16 cellular contexts compared by ENCODE assay signal in the genomic region with DNA sequence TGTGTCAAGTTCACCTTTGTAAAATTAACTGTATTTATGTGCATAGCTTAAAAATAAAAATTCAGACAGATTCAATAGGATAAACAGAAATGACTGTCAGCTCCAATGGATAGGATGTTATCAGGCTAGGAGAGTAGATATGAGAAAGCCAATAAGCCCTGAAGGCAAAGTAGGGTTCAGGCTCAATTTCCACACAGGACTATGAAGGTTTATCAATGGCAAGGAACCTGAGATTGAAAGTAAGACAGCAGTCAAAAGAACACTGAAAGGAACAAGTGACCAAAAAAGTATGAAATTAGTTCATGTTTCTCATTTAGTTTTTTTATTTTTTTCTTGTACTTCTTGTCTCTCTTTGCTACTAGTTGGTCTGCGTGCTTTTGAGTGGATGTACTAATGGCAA.
DNase-seq lines count a peak whose midpoint lies in the region; ATAC-seq and TF ChIP-seq lines count a peak whose summit lies in the region.
"Had no signal": no experiment of that assay in that cellular context is flagged by ENCODE, and none has a peak within 500 bp of the region (broad histone marks: within the 10 kb centered on the region; RNA-seq: fewer than 3 reads in every experiment).

No MANE protein-coding gene starts in this region.

- CTCF ChIA-PET in activated CD8-positive, alpha-beta T cell treated with anti-CD3 and anti-CD28 coated beads, Interleukin-2, amount 10 ng/mL, durations not matched to agents 7 days and 5 days (lab: Charles Lee) = no interaction called here
- CTCF ChIA-PET in activated CD8-positive, alpha-beta T cell treated with anti-CD3 and anti-CD28 coated beads for 36 hours (lab: Charles Lee) = interaction anchor here (1.2 to 1.8 kb wide), 3 partner anchors 12 to 129 kb away, joined by 4 to 6 read pairs (median 5); no protein-coding TSS in a partner anchor

- no peaks in the 10 kb centered on the region for H3K27me3 Mint-ChIP-seq in activated CD8-positive, alpha-beta T cell treated with anti-CD3 and anti-CD28 coated beads, Interleukin-2, amount 10 ng/mL, durations not matched to agents 7 days and 5 days (ENCODE audit: low read depth)
- H3K27me3 Mint-ChIP-seq in activated CD8-positive, alpha-beta T cell treated with anti-CD3 and anti-CD28 coated beads for 36 hours = no peaks in the 10 kb centered on the region
- H3K27me3 Mint-ChIP-seq in CD4-positive, CD25-positive, alpha-beta regulatory T cell = no peaks in the 10 kb centered on the region
- H3K27me3 Mint-ChIP-seq in endothelial cell (ENCODE audit: unreplicated experiment) = peaks cover 2% of the 10 kb centered on the region

- intact Hi-C loops in activated CD8-positive, alpha-beta T cell treated with anti-CD3 and anti-CD28 coated beads for 36 hours (cut with micrococcal nuclease) = no loop called here

- H3K27ac ChIP-seq in CD4-positive, CD25-positive, alpha-beta regulatory T cell (ENCODE audit: insufficient read depth, low read length, poor library complexity, severe bottlenecking) = no peak overlapping the region
- H3K27ac ChIP-seq: BLaER1 treated with 17β-estradiol and CSF1 and Interleukin-3, amounts not matched to agents 10 nM and 100 nM had no signal

- peaks cover 41% of the 10 kb centered on the region for H3K36me3 Mint-ChIP-seq in activated CD8-positive, alpha-beta T cell treated with anti-CD3 and anti-CD28 coated beads, Interleukin-2, amount 10 ng/mL, durations not matched to agents 7 days and 5 days (ENCODE audit: low read depth)
- H3K36me3 Mint-ChIP-seq in activated CD8-positive, alpha-beta T cell treated with anti-CD3 and anti-CD28 coated beads for 36 hours (ENCODE audit: low read depth) = peaks cover 53% of the 10 kb centered on the region
- H3K36me3 Mint-ChIP-seq in CD4-positive, CD25-positive, alpha-beta regulatory T cell = peaks cover 51% of the 10 kb centered on the region
- peaks cover 30% of the 10 kb centered on the region for H3K36me3 Mint-ChIP-seq in endothelial cell (ENCODE audit: low read depth, unreplicated experiment)

- H3K4me3 Mint-ChIP-seq in activated CD8-positive, alpha-beta T cell treated with anti-CD3 and anti-CD28 coated beads, Interleukin-2, amount 10 ng/mL, durations not matched to agents 7 days and 5 days = no peak overlapping the region
- no peak overlapping the region for H3K4me3 Mint-ChIP-seq in activated CD8-positive, alpha-beta T cell treated with anti-CD3 and anti-CD28 coated beads for 36 hours
- H3K4me3 Mint-ChIP-seq in CD4-positive, CD25-positive, alpha-beta regulatory T cell = no peak overlapping the region
- no peak overlapping the region for H3K4me3 Mint-ChIP-seq in endothelial cell (ENCODE audit: unreplicated experiment)

- H3K9me3 Mint-ChIP-seq in activated CD8-positive, alpha-beta T cell treated with anti-CD3 and anti-CD28 coated beads, Interleukin-2, amount 10 ng/mL, durations not matched to agents 7 days and 5 days (ENCODE audit: insufficient read depth) = no peaks in the 10 kb centered on the region
- no peaks in the 10 kb centered on the region for H3K9me3 Mint-ChIP-seq in activated CD8-positive, alpha-beta T cell treated with anti-CD3 and anti-CD28 coated beads for 36 hours
- H3K9me3 Mint-ChIP-seq in CD4-positive, CD25-positive, alpha-beta regulatory T cell = peaks cover 0 to 1% (median 0%) of the 10 kb centered on the region in 7 donors
- no peaks in the 10 kb centered on the region for H3K9me3 Mint-ChIP-seq in endothelial cell (ENCODE audit: unreplicated experiment)

- H3K4me1 Mint-ChIP-seq in activated CD8-positive, alpha-beta T cell treated with anti-CD3 and anti-CD28 coated beads, Interleukin-2, amount 10 ng/mL, durations not matched to agents 7 days and 5 days (ENCODE audit: low read depth) = peaks cover 8% of the 10 kb centered on the region
- H3K4me1 Mint-ChIP-seq in activated CD8-positive, alpha-beta T cell treated with anti-CD3 and anti-CD28 coated beads for 36 hours (ENCODE audit: low read depth) = peaks cover 39% of the 10 kb centered on the region
- H3K4me1 Mint-ChIP-seq in CD4-positive, CD25-positive, alpha-beta regulatory T cell = peaks cover 20 to 64% (median 55%) of the 10 kb centered on the region in 4 donors
- peaks cover 24% of the 10 kb centered on the region for H3K4me1 Mint-ChIP-seq in endothelial cell (ENCODE audit: unreplicated experiment)

- no peak for ATAC-seq in activated CD8-positive, alpha-beta T cell treated with anti-CD3 and anti-CD28 coated beads, Interleukin-2, amount 10 ng/mL, durations not matched to agents 7 days and 5 days
- no peak for ATAC-seq in activated CD8-positive, alpha-beta T cell treated with anti-CD3 and anti-CD28 coated beads for 36 hours
- ATAC-seq in CD4-positive, CD25-positive, alpha-beta regulatory T cell (ENCODE audit: low read depth in 2 of 2) = no peak
- peak; percentile 61 for ATAC-seq in GM19455 (IDR thresholded peaks at IDR 0.05; ENCODE audit: unreplicated experiment)
- ATAC-seq: K562, PC-3 had no signal

- no peaks in the 10 kb centered on the region for H3K4me1 ChIP-seq in CD4-positive, CD25-positive, alpha-beta regulatory T cell (ENCODE audit: control insufficient read depth, insufficient read depth, low read length, poor library complexity, severe bottlenecking)
- H3K4me1 ChIP-seq: BLaER1 treated with 17β-estradiol and CSF1 and Interleukin-3, amounts not matched to agents 10 nM and 100 nM had no signal

- no peak for TF ChIP-seq CTCF in activated CD8-positive, alpha-beta T cell treated with anti-CD3 and anti-CD28 coated beads for 36 hours (IDR thresholded peaks at IDR 0.05)
- no peak for TF ChIP-seq CTCF in endothelial cell (IDR thresholded peaks at IDR 0.05; ENCODE audit: unreplicated experiment)

- peak overlapping the region; percentile 4 for H3K27ac Mint-ChIP-seq in activated CD8-positive, alpha-beta T cell treated with anti-CD3 and anti-CD28 coated beads, Interleukin-2, amount 10 ng/mL, durations not matched to agents 7 days and 5 days
- H3K27ac Mint-ChIP-seq in activated CD8-positive, alpha-beta T cell treated with anti-CD3 and anti-CD28 coated beads for 36 hours = no peak overlapping the region
- peak overlapping the region; percentile 4 to 83 (median 39) for H3K27ac Mint-ChIP-seq in CD4-positive, CD25-positive, alpha-beta regulatory T cell
- H3K27ac Mint-ChIP-seq in endothelial cell (ENCODE audit: unreplicated experiment) = peak overlapping the region; percentile 49

- no peak for DNase-seq in activated CD8-positive, alpha-beta T cell treated with anti-CD3 and anti-CD28 coated beads, Interleukin-2, amount 10 ng/mL, durations not matched to agents 7 days and 5 days
- DNase-seq in activated CD8-positive, alpha-beta T cell treated with anti-CD3 and anti-CD28 coated beads for 36 hours = no peak
- no peak for DNase-seq in CD4-positive, CD25-positive, alpha-beta regulatory T cell
- DNase-seq in endothelial cell (ENCODE audit: low spot score) = no peak
- no peak for DNase-seq in NCI-H774 (lab: John Stamatoyannopoulos, UW)
- no peak for DNase-seq in NCI-H1092 (lab: John Stamatoyannopoulos, UW)
- no peak for DNase-seq in NCI-H446 (lab: John Stamatoyannopoulos, UW)
- DNase-seq: GF-D8, NCI-H1417, NCI-H2029, NCI-H2171, NCI-H82, PC-3 had no signal

- no peak overlapping the region for H3K4me3 ChIP-seq in CD4-positive, CD25-positive, alpha-beta regulatory T cell (ENCODE audit: low read depth, low read length)
- H3K4me3 ChIP-seq: BLaER1 treated with 17β-estradiol and CSF1 and Interleukin-3, amounts not matched to agents 10 nM and 100 nM; K562 had no signal

- H3K36me3 ChIP-seq in CD4-positive, CD25-positive, alpha-beta regulatory T cell (ENCODE audit: control insufficient read depth, insufficient read depth, low read length) = peaks cover 28% of the 10 kb centered on the region

- no peaks in the 10 kb centered on the region for H3K27me3 ChIP-seq in CD4-positive, CD25-positive, alpha-beta regulatory T cell (ENCODE audit: control insufficient read depth, insufficient read depth, low read length)
- H3K27me3 ChIP-seq: BLaER1 treated with 17β-estradiol and CSF1 and Interleukin-3, amounts not matched to agents 10 nM and 100 nM had no signal

- POLR2A ChIA-PET in activated CD8-positive, alpha-beta T cell treated with anti-CD3 and anti-CD28 coated beads, Interleukin-2, amount 10 ng/mL, durations not matched to agents 7 days and 5 days (lab: Charles Lee) = interaction anchor here (0.6 kb wide), 1 partner anchor 82 kb away, joined by 3 read pairs; no protein-coding TSS in a partner anchor
- POLR2A ChIA-PET in activated CD8-positive, alpha-beta T cell treated with anti-CD3 and anti-CD28 coated beads for 36 hours (lab: Charles Lee) = interaction anchor here (1.2 kb wide), 1 partner anchor 12 kb away, joined by 3 read pairs; no protein-coding TSS in a partner anchor

- no peaks in the 10 kb centered on the region for H3K9me3 ChIP-seq in CD4-positive, CD25-positive, alpha-beta regulatory T cell (ENCODE audit: control insufficient read depth in 2 of 2, low read length in 2 of 2)
